Comparison of ENCODE assay signal across 12 cellular contexts in the genomic region with DNA sequence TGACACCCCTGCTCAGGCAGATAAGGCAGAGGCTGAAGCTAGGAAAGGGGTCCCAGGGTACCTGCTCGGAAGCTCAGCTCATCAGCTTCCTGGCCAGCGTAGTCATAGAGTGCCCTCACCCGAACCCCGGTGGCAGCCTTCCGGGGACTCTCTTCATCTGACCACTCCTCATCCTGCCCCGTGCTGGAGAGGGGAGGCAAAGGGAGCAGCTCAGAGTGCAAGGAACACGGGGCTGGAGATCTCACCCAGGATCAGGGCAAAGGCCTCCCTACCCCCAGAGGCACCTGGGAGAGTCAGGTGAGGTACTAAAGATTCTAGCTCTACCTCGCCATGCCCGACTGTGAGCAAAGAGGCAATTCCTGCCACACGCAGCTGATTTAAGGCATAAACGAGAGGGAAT. TPM values are rescaled to one million over a fixed set of nuclear protein-coding genes. Genes with fewer than 3 reads are reported as not detected.
DNase-seq lines count a peak whose midpoint lies in the region; ATAC-seq, FAIRE-seq and TF ChIP-seq lines count a peak whose summit lies in the region.
"Had no signal": no experiment of that assay in that cellular context is flagged by ENCODE, and none has a peak within 500 bp of the region (broad histone marks: within the 10 kb centered on the region; RNA-seq: fewer than 3 reads in every experiment).

No MANE protein-coding gene starts in this region.

- no peak overlapping the region for H3K4me3 ChIP-seq in Peyer's patch
- H3K4me3 ChIP-seq in gastroesophageal sphincter: no peak overlapping the region
- no peak overlapping the region for H3K4me3 ChIP-seq in sigmoid colon

- H3K27me3 Mint-ChIP-seq in CD14-positive monocyte (ENCODE audit: low read depth in 3 of 3) (peaks cover 0 to 2% (median 1%) of the 10 kb centered on the region in 3 donors), mesothelial cell of epicardium (ENCODE audit: low read depth) (no peaks in the 10 kb centered on the region)

- no peak for DNase-seq in CD14-positive monocyte (ENCODE audit: low spot score)
- no peak for DNase-seq in Peyer's patch
- no peak for DNase-seq in sigmoid colon
- DNase-seq in H54 (ENCODE audit: insufficient read length, low spot score): no peak
- no peak for DNase-seq in NCI-H1048 (lab: John Stamatoyannopoulos, UW)
- DNase-seq in mesothelial cell of epicardium (ENCODE audit: low spot score in 2 of 2, unreplicated experiment in 2 of 2): no peak
- DNase-seq in D721Med (ENCODE audit: insufficient read length, low spot score): no peak
- DNase-seq: HCEC 1CT; NCI-H446; stimulated activated CD4-positive, alpha-beta T cell treated with anti-CD3 and anti-CD28 coated beads, Interleukin-15, amount 100 ng/mL, for 24 hours had no signal

- H3K9me3 ChIP-seq in Peyer's patch: no peaks in the 10 kb centered on the region
- H3K9me3 ChIP-seq in gastroesophageal sphincter: no peaks in the 10 kb centered on the region
- no peaks in the 10 kb centered on the region for H3K9me3 ChIP-seq in sigmoid colon

- WGBS in gastroesophageal sphincter (ENCODE audit: low coverage in 1 of 2), 2 donors: 66 to 83% methylated on average over 2 to 5 of the region's 11 CpGs
- WGBS in sigmoid colon, 2 donors: 90 to 93% methylated on average over 11 of the region's 11 CpGs

- ATAC-seq in gastroesophageal sphincter: no peak

- H3K4me1 ChIP-seq in Peyer's patch (peaks cover 9 to 22% (median 15%) of the 10 kb centered on the region in 4 donors), gastroesophageal sphincter (peaks cover 3 to 55% (median 19%) of the 10 kb centered on the region in 3 donors), sigmoid colon (peaks cover 0 to 62% (median 45%) of the 10 kb centered on the region in 4 donors)

- TF ChIP-seq EP300 in gastroesophageal sphincter (IDR thresholded peaks at IDR 0.05) (no peak), sigmoid colon (IDR thresholded peaks at IDR 0.05) (no peak)

- H3K9me3 Mint-ChIP-seq in CD14-positive monocyte (peaks cover 0 to 2% (median 0%) of the 10 kb centered on the region in 7 donors), mesothelial cell of epicardium (no peaks in the 10 kb centered on the region)

- TF ChIP-seq POLR2A in Peyer's patch (IDR thresholded peaks at IDR 0.05): no peak
- no peak for TF ChIP-seq POLR2A in gastroesophageal sphincter (IDR thresholded peaks at IDR 0.05)
- TF ChIP-seq POLR2A in sigmoid colon (IDR thresholded peaks at IDR 0.05): no peak
- TF ChIP-seq POLR2A in H54 (IDR thresholded peaks at IDR 0.05; ENCODE audit: low read depth, low read length): no peak

- H3K27me3 ChIP-seq in Peyer's patch (no peaks in the 10 kb centered on the region), gastroesophageal sphincter (no peaks in the 10 kb centered on the region), sigmoid colon (no peaks in the 10 kb centered on the region)

- intact Hi-C loops in CD14-positive monocyte (cut with micrococcal nuclease) (loop anchor here (5.0 to 10.0 kb wide), 4 partner anchors 39 to 561 kb away; a partner anchor contains a TSS), sigmoid colon (cut with DNase I) (no loop called here)

- peaks cover 8 to 21% of the 10 kb centered on the region in 2 donors for H3K36me3 Mint-ChIP-seq in CD14-positive monocyte
- H3K36me3 Mint-ChIP-seq in mesothelial cell of epicardium: peaks cover 4% of the 10 kb centered on the region

- H3K4me1 Mint-ChIP-seq in CD14-positive monocyte (peaks cover 22% of the 10 kb centered on the region), mesothelial cell of epicardium (peaks cover 21% of the 10 kb centered on the region)

- H3K27ac Mint-ChIP-seq in CD14-positive monocyte (peak overlapping the region in 5 of 7 donors; percentile 8 to 98 (median 97)), mesothelial cell of epicardium (no peak overlapping the region)

- peak overlapping the region; percentile 97 to 99 (median 98) for H3K27ac ChIP-seq in Peyer's patch
- H3K27ac ChIP-seq in gastroesophageal sphincter: peak overlapping the region; percentile 88 to 99 (median 97)
- H3K27ac ChIP-seq in sigmoid colon: peak overlapping the region; percentile 92 to 99 (median 98)

- H3K36me3 ChIP-seq in Peyer's patch: peaks cover 0 to 17% (median 0%) of the 10 kb centered on the region in 3 donors
- H3K36me3 ChIP-seq in gastroesophageal sphincter: peaks cover 0 to 63% of the 10 kb centered on the region in 2 donors
- peaks cover 6 to 55% (median 18%) of the 10 kb centered on the region in 4 donors for H3K36me3 ChIP-seq in sigmoid colon

- no peak for TF ChIP-seq CTCF in CD14-positive monocyte (IDR thresholded peaks at IDR 0.05)
- no peak for TF ChIP-seq CTCF in Peyer's patch (IDR thresholded peaks at IDR 0.05)
- TF ChIP-seq CTCF in gastroesophageal sphincter (IDR thresholded peaks at IDR 0.05): no peak
- no peak for TF ChIP-seq CTCF in sigmoid colon (IDR thresholded peaks at IDR 0.05)
- TF ChIP-seq CTCF in mesothelial cell of epicardium (IDR thresholded peaks at IDR 0.05; ENCODE audit: unreplicated experiment): no peak
- TF ChIP-seq CTCF in D721Med (IDR thresholded peaks at IDR 0.05; ENCODE audit: insufficient read depth, missing control alignments): no peak

- no peak for FAIRE-seq in H54 (lab: Jason Lieb, UNC)
- FAIRE-seq in D721Med (lab: Jason Lieb, UNC): no peak

- H3K4me3 Mint-ChIP-seq in CD14-positive monocyte (no peak overlapping the region), mesothelial cell of epicardium (no peak overlapping the region)

RNA-seq across cellular contexts. Expression of a gene that starts 1.6 kb away (rescaled TPM):
- polyA plus RNA-seq in CD14-positive monocyte (10 to 100 TPM; 59.7 to 61.0 TPM), sigmoid colon (10 to 100 TPM; 46.8 to 81.1 (median 50.2) TPM)
- total RNA-seq in Peyer's patch (100 to 1,000 TPM; 144 to 225 (median 163) TPM), gastroesophageal sphincter (100 to 1,000 TPM; 127 to 223 (median 198) TPM), sigmoid colon (100 to 1,000 TPM in 3 of 4 donors, 10 to 100 TPM in 1; 85.0 to 185 (median 123) TPM), mesothelial cell of epicardium (101 to 111 TPM (median 105 TPM) in 3 replicates)

RNA-seq across cellular contexts. Expression of a gene that starts 7.9 kb away (rescaled TPM):
- not detected for polyA plus RNA-seq in CD14-positive monocyte
- total RNA-seq in Peyer's patch: 1 to 10 TPM; 4.3 to 9.1 (median 7.5) TPM
- 10 to 100 TPM; 61.3 to 74.9 (median 65.3) TPM for total RNA-seq in gastroesophageal sphincter
- 10 to 100 TPM; 56.0 to 78.3 (median 73.5) TPM for total RNA-seq in sigmoid colon
- polyA plus RNA-seq in sigmoid colon: 1 to 10 TPM; 1.2 to 7.0 (median 4.8) TPM
- total RNA-seq in mesothelial cell of epicardium: 61.1 to 68.2 TPM (median 64.1 TPM) in 3 replicates
- total RNA-seq: mononuclear cell had no signal

RNA-seq across cellular contexts. Expression of a gene that starts 36.5 kb away (rescaled TPM):
- 1 to 10 TPM; 5.9 to 9.0 TPM for polyA plus RNA-seq in CD14-positive monocyte
- 10 to 100 TPM; 20.7 to 40.4 (median 33.6) TPM for total RNA-seq in Peyer's patch
- total RNA-seq in gastroesophageal sphincter: 10 to 100 TPM; 18.6 to 44.2 (median 28.0) TPM
- 10 to 100 TPM; 31.9 to 44.6 (median 32.3) TPM for total RNA-seq in sigmoid colon
- 10 to 100 TPM; 21.3 to 42.0 (median 21.6) TPM for polyA plus RNA-seq in sigmoid colon
- 42.4 to 49.1 TPM (median 46.7 TPM) in 3 replicates for total RNA-seq in mesothelial cell of epicardium
